1 cellular context compared by ENCODE assay signal in the genomic region with DNA sequence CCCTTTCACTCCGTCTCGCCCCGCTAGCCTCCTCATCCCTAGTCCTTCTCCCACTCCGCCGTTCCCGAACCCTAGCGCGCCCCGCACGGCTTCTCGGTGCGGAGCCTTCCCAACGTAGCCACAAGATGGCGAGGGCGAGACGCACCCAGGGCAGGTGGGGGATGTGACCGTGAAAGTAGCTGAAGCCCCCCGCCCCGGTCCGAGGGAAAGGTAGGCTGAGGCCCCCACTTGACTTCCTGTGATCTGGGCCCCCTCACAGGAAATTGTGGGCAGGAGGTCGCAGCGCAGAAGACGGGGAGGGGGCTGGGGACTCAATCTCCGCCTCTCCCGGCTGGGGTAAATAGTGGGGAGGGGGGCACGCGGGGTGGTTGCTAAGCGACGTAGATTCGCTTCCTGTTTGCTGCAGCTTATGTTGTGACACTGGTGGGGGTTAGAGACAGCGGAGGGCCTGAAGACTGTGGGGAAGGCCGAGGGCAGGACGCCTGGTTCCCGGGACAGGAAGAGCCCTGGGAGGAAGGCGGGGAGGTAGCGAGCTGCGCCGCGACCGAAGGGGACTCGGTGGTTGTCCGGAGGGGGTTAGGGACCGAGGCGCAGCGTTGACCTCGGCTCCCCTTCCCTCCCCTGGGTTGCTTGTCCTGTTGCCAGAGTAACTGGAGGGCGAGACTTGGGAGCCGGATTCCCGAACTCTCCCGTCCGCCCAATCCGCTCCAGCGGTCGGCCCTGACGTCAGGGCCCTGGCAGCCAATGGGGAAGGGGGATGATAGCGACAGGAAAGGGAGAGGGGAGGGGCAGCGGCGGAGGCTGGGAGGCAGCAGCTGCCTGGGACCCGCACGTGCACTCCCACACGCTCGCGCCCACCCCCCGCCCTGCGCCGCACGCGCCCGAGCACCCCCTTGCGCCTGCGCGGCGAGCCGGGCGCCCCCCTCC.
TF ChIP-seq lines count a peak whose summit lies in the region.

No MANE protein-coding gene starts in this region.

TF ChIP-seq in HepG2, 621 proteins besides CTCF, POLR2A, EP300 and RAD21 (continued from another document and continues in another):
- TF ChIP-seq, protein P1, sequence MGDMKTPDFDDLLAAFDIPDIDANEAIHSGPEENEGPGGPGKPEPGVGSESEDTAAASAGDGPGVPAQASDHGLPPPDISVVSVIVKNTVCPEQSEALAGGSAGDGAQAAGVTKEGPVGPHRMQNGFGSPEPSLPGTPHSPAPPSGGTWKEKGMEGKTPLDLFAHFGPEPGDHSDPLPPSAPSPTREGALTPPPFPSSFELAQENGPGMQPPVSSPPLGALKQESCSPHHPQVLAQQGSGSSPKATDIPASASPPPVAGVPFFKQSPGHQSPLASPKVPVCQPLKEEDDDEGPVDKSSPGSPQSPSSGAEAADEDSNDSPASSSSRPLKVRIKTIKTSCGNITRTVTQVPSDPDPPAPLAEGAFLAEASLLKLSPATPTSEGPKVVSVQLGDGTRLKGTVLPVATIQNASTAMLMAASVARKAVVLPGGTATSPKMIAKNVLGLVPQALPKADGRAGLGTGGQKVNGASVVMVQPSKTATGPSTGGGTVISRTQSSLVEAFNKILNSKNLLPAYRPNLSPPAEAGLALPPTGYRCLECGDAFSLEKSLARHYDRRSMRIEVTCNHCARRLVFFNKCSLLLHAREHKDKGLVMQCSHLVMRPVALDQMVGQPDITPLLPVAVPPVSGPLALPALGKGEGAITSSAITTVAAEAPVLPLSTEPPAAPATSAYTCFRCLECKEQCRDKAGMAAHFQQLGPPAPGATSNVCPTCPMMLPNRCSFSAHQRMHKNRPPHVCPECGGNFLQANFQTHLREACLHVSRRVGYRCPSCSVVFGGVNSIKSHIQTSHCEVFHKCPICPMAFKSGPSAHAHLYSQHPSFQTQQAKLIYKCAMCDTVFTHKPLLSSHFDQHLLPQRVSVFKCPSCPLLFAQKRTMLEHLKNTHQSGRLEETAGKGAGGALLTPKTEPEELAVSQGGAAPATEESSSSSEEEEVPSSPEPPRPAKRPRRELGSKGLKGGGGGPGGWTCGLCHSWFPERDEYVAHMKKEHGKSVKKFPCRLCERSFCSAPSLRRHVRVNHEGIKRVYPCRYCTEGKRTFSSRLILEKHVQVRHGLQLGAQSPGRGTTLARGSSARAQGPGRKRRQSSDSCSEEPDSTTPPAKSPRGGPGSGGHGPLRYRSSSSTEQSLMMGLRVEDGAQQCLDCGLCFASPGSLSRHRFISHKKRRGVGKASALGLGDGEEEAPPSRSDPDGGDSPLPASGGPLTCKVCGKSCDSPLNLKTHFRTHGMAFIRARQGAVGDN (CRISPR knock-in tag; IDR thresholded peaks at IDR 0.05): peak; percentile 52
- TF ChIP-seq PRMT3 (CRISPR knock-in tag; IDR thresholded peaks at IDR 0.05; ENCODE audit: borderline replicate concordance, low read depth) (no peak), DNMT1 (CRISPR knock-in tag; IDR thresholded peaks at IDR 0.05) (0 out of 2 replicates have a peak, but pooled peaks have one; percentile 54), MEIS1 (CRISPR knock-in tag; IDR thresholded peaks at IDR 0.05; ENCODE audit: borderline replicate concordance) (peak; percentile 13; the same call in 1 of the 2 replicates), SOX6 (IDR thresholded peaks at IDR 0.05) (no peak), SOX6 (CRISPR knock-in tag; IDR thresholded peaks at IDR 0.05) (peak; percentile 22), ZNF570 (CRISPR knock-in tag; IDR thresholded peaks at IDR 0.05; ENCODE audit: borderline replicate concordance) (no peak), ZNF296 (CRISPR knock-in tag; conservative IDR thresholded peaks at IDR 0.05) (no peak), ZNF567 (CRISPR knock-in tag; IDR thresholded peaks at IDR 0.05; ENCODE audit: borderline replicate concordance) (0 out of 2 replicates have a peak, but pooled peaks have one; percentile 50), ZNF768 (CRISPR knock-in tag; IDR thresholded peaks at IDR 0.05) (no peak), SP2 (CRISPR knock-in tag; IDR thresholded peaks at IDR 0.05) (peak; percentile 73), SMAD1 (CRISPR knock-in tag; IDR thresholded peaks at IDR 0.05; ENCODE audit: borderline replicate concordance, low read depth) (peak; percentile 41; the same call in 1 of the 2 replicates), AKAP8 (CRISPR knock-in tag; IDR thresholded peaks at IDR 0.05) (peak; percentile 89), SOX13 (IDR thresholded peaks at IDR 0.05) (no peak), SOX13 (CRISPR knock-in tag; conservative IDR thresholded peaks at IDR 0.05 in 1 of 2, IDR thresholded peaks at IDR 0.05 in 1 of 2) (peak in 1 of 2 experiments; percentile 41; a peak in 1 of 4 replicates), SPEN (CRISPR knock-in tag; IDR thresholded peaks at IDR 0.05; ENCODE audit: low read depth) (peak; percentile 18; the same call in 1 of the 2 replicates), FOXP1 (IDR thresholded peaks at IDR 0.05) (no peak), FOXP1 (CRISPR knock-in tag; IDR thresholded peaks at IDR 0.05) (peak; percentile 20; the same call in 1 of the 2 replicates), U2AF2 (IDR thresholded peaks at IDR 0.05; ENCODE audit: low read depth, low read length) (no peak), ZNF333 (CRISPR knock-in tag; IDR thresholded peaks at IDR 0.05; ENCODE audit: borderline replicate concordance) (0 out of 2 replicates have a peak, but pooled peaks have one; percentile 35)
- TF ChIP-seq, protein P2, sequence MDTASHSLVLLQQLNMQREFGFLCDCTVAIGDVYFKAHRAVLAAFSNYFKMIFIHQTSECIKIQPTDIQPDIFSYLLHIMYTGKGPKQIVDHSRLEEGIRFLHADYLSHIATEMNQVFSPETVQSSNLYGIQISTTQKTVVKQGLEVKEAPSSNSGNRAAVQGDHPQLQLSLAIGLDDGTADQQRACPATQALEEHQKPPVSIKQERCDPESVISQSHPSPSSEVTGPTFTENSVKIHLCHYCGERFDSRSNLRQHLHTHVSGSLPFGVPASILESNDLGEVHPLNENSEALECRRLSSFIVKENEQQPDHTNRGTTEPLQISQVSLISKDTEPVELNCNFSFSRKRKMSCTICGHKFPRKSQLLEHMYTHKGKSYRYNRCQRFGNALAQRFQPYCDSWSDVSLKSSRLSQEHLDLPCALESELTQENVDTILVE (CRISPR knock-in tag; IDR thresholded peaks at IDR 0.05): 0 out of 2 replicates have a peak, but pooled peaks have one; percentile 10
- TF ChIP-seq, protein P3, sequence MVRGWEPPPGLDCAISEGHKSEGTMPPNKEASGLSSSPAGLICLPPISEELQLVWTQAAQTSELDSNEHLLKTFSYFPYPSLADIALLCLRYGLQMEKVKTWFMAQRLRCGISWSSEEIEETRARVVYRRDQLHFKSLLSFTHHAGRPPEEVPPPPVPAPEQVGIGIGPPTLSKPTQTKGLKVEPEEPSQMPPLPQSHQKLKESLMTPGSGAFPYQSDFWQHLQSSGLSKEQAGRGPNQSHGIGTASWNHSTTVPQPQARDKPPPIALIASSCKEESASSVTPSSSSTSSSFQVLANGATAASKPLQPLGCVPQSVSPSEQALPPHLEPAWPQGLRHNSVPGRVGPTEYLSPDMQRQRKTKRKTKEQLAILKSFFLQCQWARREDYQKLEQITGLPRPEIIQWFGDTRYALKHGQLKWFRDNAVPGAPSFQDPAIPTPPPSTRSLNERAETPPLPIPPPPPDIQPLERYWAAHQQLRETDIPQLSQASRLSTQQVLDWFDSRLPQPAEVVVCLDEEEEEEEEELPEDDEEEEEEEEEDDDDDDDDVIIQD (CRISPR knock-in tag; IDR thresholded peaks at IDR 0.05; ENCODE audit: low read depth): 0 out of 2 replicates have a peak, but pooled peaks have one; percentile 6
- TF ChIP-seq, protein P4, sequence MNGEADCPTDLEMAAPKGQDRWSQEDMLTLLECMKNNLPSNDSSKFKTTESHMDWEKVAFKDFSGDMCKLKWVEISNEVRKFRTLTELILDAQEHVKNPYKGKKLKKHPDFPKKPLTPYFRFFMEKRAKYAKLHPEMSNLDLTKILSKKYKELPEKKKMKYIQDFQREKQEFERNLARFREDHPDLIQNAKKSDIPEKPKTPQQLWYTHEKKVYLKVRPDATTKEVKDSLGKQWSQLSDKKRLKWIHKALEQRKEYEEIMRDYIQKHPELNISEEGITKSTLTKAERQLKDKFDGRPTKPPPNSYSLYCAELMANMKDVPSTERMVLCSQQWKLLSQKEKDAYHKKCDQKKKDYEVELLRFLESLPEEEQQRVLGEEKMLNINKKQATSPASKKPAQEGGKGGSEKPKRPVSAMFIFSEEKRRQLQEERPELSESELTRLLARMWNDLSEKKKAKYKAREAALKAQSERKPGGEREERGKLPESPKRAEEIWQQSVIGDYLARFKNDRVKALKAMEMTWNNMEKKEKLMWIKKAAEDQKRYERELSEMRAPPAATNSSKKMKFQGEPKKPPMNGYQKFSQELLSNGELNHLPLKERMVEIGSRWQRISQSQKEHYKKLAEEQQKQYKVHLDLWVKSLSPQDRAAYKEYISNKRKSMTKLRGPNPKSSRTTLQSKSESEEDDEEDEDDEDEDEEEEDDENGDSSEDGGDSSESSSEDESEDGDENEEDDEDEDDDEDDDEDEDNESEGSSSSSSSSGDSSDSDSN (CRISPR knock-in tag; IDR thresholded peaks at IDR 0.05): peak; percentile 24; the same call in 1 of the 2 replicates
- TF ChIP-seq, protein P5, sequence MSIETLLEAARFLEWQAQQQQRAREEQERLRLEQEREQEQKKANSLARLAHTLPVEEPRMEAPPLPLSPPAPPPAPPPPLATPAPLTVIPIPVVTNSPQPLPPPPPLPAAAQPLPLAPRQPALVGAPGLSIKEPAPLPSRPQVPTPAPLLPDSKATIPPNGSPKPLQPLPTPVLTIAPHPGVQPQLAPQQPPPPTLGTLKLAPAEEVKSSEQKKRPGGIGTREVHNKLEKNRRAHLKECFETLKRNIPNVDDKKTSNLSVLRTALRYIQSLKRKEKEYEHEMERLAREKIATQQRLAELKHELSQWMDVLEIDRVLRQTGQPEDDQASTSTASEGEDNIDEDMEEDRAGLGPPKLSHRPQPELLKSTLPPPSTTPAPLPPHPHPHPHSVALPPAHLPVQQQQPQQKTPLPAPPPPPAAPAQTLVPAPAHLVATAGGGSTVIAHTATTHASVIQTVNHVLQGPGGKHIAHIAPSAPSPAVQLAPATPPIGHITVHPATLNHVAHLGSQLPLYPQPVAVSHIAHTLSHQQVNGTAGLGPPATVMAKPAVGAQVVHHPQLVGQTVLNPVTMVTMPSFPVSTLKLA (IDR thresholded peaks at IDR 0.05): peak; percentile 78
- TF ChIP-seq, protein P6, sequence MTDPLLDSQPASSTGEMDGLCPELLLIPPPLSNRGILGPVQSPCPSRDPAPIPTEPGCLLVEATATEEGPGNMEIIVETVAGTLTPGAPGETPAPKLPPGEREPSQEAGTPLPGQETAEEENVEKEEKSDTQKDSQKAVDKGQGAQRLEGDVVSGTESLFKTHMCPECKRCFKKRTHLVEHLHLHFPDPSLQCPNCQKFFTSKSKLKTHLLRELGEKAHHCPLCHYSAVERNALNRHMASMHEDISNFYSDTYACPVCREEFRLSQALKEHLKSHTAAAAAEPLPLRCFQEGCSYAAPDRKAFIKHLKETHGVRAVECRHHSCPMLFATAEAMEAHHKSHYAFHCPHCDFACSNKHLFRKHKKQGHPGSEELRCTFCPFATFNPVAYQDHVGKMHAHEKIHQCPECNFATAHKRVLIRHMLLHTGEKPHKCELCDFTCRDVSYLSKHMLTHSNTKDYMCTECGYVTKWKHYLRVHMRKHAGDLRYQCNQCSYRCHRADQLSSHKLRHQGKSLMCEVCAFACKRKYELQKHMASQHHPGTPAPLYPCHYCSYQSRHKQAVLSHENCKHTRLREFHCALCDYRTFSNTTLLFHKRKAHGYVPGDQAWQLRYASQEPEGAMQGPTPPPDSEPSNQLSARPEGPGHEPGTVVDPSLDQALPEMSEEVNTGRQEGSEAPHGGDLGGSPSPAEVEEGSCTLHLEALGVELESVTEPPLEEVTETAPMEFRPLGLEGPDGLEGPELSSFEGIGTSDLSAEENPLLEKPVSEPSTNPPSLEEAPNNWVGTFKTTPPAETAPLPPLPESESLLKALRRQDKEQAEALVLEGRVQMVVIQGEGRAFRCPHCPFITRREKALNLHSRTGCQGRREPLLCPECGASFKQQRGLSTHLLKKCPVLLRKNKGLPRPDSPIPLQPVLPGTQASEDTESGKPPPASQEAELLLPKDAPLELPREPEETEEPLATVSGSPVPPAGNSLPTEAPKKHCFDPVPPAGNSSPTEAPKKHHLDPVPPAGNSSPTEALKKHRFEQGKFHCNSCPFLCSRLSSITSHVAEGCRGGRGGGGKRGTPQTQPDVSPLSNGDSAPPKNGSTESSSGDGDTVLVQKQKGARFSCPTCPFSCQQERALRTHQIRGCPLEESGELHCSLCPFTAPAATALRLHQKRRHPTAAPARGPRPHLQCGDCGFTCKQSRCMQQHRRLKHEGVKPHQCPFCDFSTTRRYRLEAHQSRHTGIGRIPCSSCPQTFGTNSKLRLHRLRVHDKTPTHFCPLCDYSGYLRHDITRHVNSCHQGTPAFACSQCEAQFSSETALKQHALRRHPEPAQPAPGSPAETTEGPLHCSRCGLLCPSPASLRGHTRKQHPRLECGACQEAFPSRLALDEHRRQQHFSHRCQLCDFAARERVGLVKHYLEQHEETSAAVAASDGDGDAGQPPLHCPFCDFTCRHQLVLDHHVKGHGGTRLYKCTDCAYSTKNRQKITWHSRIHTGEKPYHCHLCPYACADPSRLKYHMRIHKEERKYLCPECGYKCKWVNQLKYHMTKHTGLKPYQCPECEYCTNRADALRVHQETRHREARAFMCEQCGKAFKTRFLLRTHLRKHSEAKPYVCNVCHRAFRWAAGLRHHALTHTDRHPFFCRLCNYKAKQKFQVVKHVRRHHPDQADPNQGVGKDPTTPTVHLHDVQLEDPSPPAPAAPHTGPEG (CRISPR knock-in tag; IDR thresholded peaks at IDR 0.05): no peak
- TF ChIP-seq, protein P7, sequence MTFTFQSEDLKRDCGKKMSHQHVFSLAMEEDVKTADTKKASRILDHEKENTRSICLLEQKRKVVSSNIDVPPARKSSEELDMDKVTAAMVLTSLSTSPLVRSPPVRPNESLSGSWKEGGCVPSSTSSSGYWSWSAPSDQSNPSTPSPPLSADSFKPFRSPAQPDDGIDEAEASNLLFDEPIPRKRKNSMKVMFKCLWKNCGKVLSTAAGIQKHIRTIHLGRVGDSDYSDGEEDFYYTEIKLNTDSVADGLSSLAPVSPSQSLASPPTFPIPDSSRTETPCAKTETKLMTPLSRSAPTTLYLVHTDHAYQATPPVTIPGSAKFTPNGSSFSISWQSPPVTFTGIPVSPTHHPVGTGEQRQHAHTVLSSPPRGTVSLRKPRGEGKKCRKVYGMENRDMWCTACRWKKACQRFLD (CRISPR knock-in tag; IDR thresholded peaks at IDR 0.05; ENCODE audit: borderline replicate concordance): no peak
- TF ChIP-seq, protein P8, sequence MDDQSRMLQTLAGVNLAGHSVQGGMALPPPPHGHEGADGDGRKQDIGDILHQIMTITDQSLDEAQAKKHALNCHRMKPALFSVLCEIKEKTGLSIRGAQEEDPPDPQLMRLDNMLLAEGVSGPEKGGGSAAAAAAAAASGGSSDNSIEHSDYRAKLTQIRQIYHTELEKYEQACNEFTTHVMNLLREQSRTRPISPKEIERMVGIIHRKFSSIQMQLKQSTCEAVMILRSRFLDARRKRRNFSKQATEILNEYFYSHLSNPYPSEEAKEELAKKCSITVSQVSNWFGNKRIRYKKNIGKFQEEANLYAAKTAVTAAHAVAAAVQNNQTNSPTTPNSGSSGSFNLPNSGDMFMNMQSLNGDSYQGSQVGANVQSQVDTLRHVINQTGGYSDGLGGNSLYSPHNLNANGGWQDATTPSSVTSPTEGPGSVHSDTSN (CRISPR knock-in tag; IDR thresholded peaks at IDR 0.05; ENCODE audit: borderline replicate concordance): no peak
- TF ChIP-seq, protein P9, sequence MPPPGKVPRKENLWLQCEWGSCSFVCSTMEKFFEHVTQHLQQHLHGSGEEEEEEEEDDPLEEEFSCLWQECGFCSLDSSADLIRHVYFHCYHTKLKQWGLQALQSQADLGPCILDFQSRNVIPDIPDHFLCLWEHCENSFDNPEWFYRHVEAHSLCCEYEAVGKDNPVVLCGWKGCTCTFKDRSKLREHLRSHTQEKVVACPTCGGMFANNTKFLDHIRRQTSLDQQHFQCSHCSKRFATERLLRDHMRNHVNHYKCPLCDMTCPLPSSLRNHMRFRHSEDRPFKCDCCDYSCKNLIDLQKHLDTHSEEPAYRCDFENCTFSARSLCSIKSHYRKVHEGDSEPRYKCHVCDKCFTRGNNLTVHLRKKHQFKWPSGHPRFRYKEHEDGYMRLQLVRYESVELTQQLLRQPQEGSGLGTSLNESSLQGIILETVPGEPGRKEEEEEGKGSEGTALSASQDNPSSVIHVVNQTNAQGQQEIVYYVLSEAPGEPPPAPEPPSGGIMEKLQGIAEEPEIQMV (CRISPR knock-in tag; IDR thresholded peaks at IDR 0.05; ENCODE audit: low read depth): no peak
